ENCODE assay signal across 7 cellular contexts in genomic region chr1:156659994-156660751, GRCh38.
DNase-seq lines count a peak whose midpoint lies in the region; ATAC-seq and TF ChIP-seq lines count a peak whose summit lies in the region.

No MANE protein-coding gene starts in this region.

- TF ChIP-seq CTCF in VCaP (conservative IDR thresholded peaks at IDR 0.05) = peak; percentile 99

- peak overlapping the region; percentile 42 for H3K27ac ChIP-seq in VCaP

- DNase-seq in NCI-H2196 (lab: John Stamatoyannopoulos, UW; ENCODE audit: unreplicated experiment) = peak; percentile 99
- peak; percentile 97 to 98 for DNase-seq in T47D (ENCODE audit: low read depth in 1 of 2, low spot score in 1 of 2)
- peak; percentile 95 for DNase-seq in inferior parietal cortex (ENCODE audit: extremely low spot score)
- DNase-seq in smooth muscle cell of the brain vasculature (ENCODE audit: low read depth, low spot score) = peak; percentile 89

- peak; percentile 66 for ATAC-seq in GM18498 (IDR thresholded peaks at IDR 0.05; ENCODE audit: unreplicated experiment)
- ATAC-seq in HG03108 (IDR thresholded peaks at IDR 0.05; ENCODE audit: unreplicated experiment) = peak; percentile 49

- in situ Hi-C loops in T47D (cut with HindIII; ENCODE audit: low pct_unique_long_range_greater_than_20kb, low sequenced_read_pairs) = no loop called here

Comparison
In these comparisons a context has a peak if more than half of its experiments do, and no peak if none do; other contexts are left out.
1. Peak in every context shown above with its lines: DNase-seq, ATAC-seq and H3K27ac ChIP-seq.